2 cellular contexts compared by ENCODE assay signal in genomic region chr12:50024227-50024626, GRCh38.
TF ChIP-seq lines count a peak whose summit lies in the region.

No MANE protein-coding gene starts in this region.

TF ChIP-seq in SK-N-SH, 30 proteins besides CTCF, POLR2A, EP300 and RAD21 (continued from another document):
- TF ChIP-seq RCOR1 (IDR thresholded peaks at IDR 0.05; ENCODE audit: low read length) (no peak), TEAD4 (IDR thresholded peaks at IDR 0.05; ENCODE audit: borderline replicate concordance, insufficient read depth) (no peak), RXRA (IDR thresholded peaks at IDR 0.05; ENCODE audit: borderline replicate concordance, low read depth) (no peak), MXI1 (IDR thresholded peaks at IDR 0.05; ENCODE audit: low read depth, low read length) (no peak), ZBTB33 (IDR thresholded peaks at IDR 0.05; ENCODE audit: borderline replicate concordance, low read depth) (no peak), MEF2A (IDR thresholded peaks at IDR 0.05; ENCODE audit: borderline replicate concordance, low read depth) (no peak), MAX (IDR thresholded peaks at IDR 0.05; ENCODE audit: low read depth) (no peak), CHD2 (IDR thresholded peaks at IDR 0.05; ENCODE audit: low read length, partially characterized antibody) (no peak), POLR2AphosphoS5 (IDR thresholded peaks at IDR 0.05; ENCODE audit: low read depth, low read length) (no peak), FOXJ3 (CRISPR knock-in tag; IDR thresholded peaks at IDR 0.05) (no peak), GATA2 (CRISPR knock-in tag; IDR thresholded peaks at IDR 0.05) (no peak), TAF1 (IDR thresholded peaks at IDR 0.05; ENCODE audit: borderline replicate concordance, low read depth, low read length) (no peak), PBX3 (IDR thresholded peaks at IDR 0.05) (no peak), GABPA (IDR thresholded peaks at IDR 0.05; ENCODE audit: low read depth) (no peak)

TF ChIP-seq in SK-N-SH treated with all-trans-retinoic acid at 6 μM for 48 hours, 23 proteins besides CTCF, POLR2A, EP300 and RAD21:
- TF ChIP-seq ZC3H10 (CRISPR knock-in tag; IDR thresholded peaks at IDR 0.05) = no peak
- TF ChIP-seq PATZ1 (CRISPR knock-in tag; IDR thresholded peaks at IDR 0.05; ENCODE audit: borderline replicate concordance) = no peak
- TF ChIP-seq BACH2 (CRISPR knock-in tag; IDR thresholded peaks at IDR 0.05; ENCODE audit: borderline replicate concordance) = no peak
- TF ChIP-seq CSDC2 (CRISPR knock-in tag; IDR thresholded peaks at IDR 0.05) = no peak
- no peak for TF ChIP-seq ZNF565 (CRISPR knock-in tag; conservative IDR thresholded peaks at IDR 0.05; ENCODE audit: low read depth)
- no peak for TF ChIP-seq CSRNP3 (CRISPR knock-in tag; IDR thresholded peaks at IDR 0.05)
